In the genomic region with DNA sequence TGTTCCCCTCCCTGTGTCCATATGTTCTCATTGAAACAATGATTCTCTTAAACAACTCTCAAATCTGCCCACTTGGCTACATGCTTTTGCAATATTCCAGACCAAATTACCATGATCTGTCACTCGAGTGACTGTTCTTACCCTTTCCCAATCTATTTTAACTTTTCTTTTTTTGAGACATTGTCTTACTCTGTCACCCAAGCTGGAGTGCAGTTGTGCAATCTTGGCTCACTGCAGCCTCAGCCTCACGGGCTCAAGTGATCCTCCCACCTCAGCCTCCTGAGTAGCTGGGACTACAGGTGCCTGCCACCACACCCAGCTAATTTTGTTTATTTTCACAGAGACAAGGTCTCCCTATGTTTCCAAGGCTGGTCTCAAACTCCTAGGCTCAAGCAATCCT, we compare ENCODE assay signal across 20 cellular contexts. TPM values are rescaled to one million over a fixed set of nuclear protein-coding genes. Genes with fewer than 3 reads are reported as not detected.
DNase-seq lines count a peak whose midpoint lies in the region; ATAC-seq, FAIRE-seq and TF ChIP-seq lines count a peak whose summit lies in the region.
"Had no signal": no experiment of that assay in that cellular context is flagged by ENCODE, and none has a peak within 500 bp of the region (broad histone marks: within the 10 kb centered on the region; RNA-seq: fewer than 3 reads in every experiment).

No MANE protein-coding gene starts in this region.

- no peak overlapping the region for H3K9ac ChIP-seq in HepG2 (ENCODE audit: insufficient read depth, low read depth, low read length)
- H3K9ac ChIP-seq: KMS-11 had no signal

- no peak for ATAC-seq in HepG2
- ATAC-seq in right lobe of liver = no peak
- ATAC-seq in left lung = no peak

- H3K4me2 ChIP-seq in HepG2 (ENCODE audit: low read depth, low read length) = no peak overlapping the region
- H3K4me2 ChIP-seq: KMS-11 had no signal

- H3K27me3 ChIP-seq in HepG2 (ENCODE audit: control insufficient read depth in 1 of 2, insufficient read depth in 2 of 2, low read length in 2 of 2) (no peaks in the 10 kb centered on the region), right lobe of liver (no peaks in the 10 kb centered on the region), left lung (no peaks in the 10 kb centered on the region)
- H3K27me3 ChIP-seq: BE2C had no signal

- intact Hi-C loops in HepG2 (cut with micrococcal nuclease; ENCODE audit: unreplicated experiment) (no loop called here), right lobe of liver (cut with DNase I) (no loop called here), left lung (cut with DNase I) (no loop called here)

- H3K79me2 ChIP-seq in HepG2 (ENCODE audit: insufficient read depth, low read length) = no peaks in the 10 kb centered on the region

- H3K36me3 ChIP-seq in HepG2 (replicated peaks in 1 of 2; ENCODE audit: control insufficient read depth in 1 of 2, insufficient read depth in 2 of 2, low read length in 2 of 2) = peaks cover 14 to 38% of the 10 kb centered on the region in 2 experiments
- H3K36me3 ChIP-seq in right lobe of liver = no peaks in the 10 kb centered on the region
- H3K36me3 ChIP-seq in left lung = peaks cover 0 to 64% of the 10 kb centered on the region in 2 donors
- H3K36me3 ChIP-seq: HAP-1 had no signal

- no peak for TF ChIP-seq EP300 in HepG2 (IDR thresholded peaks at IDR 0.05; ENCODE audit: low read depth in 2 of 2, low read length in 2 of 2)
- TF ChIP-seq EP300 in HepG2 (CRISPR knock-in tag; IDR thresholded peaks at IDR 0.05; ENCODE audit: borderline replicate concordance) = no peak

- POLR2A ChIA-PET in HepG2 (lab: Yijun Ruan, JAX) = no interaction called here

- BruUV-seq in HepG2 (replicated peaks; lab: Mats Ljungman, UMichigan) = no TSS peak

- no peaks in the 10 kb centered on the region for H3K4me1 ChIP-seq in HepG2 (ENCODE audit: insufficient read depth, low read length)
- H3K4me1 ChIP-seq in right lobe of liver = peaks cover 0 to 16% (median 0%) of the 10 kb centered on the region in 4 donors
- H3K4me1 ChIP-seq in left lung = peaks cover 0 to 6% of the 10 kb centered on the region in 2 donors
- H3K4me1 ChIP-seq: Caco-2, HAP-1 had no signal

- TF ChIP-seq CTCF in HepG2 (CRISPR knock-in tag; IDR thresholded peaks at IDR 0.05) (no peak), right lobe of liver (IDR thresholded peaks at IDR 0.05) (no peak), left lung (IDR thresholded peaks at IDR 0.05) (no peak), GM20000 (IDR thresholded peaks at IDR 0.05; ENCODE audit: extremely low read depth, missing control alignments) (no peak)

- in situ Hi-C loops in HepG2 (cut with HindIII; ENCODE audit: extremely low pct_ligation_motif_present, low pct_unique_long_range_greater_than_20kb) = no loop called here

- CTCF ChIA-PET in HepG2 (lab: Yijun Ruan, JAX; ENCODE audit: low intra/inter-chr PET ratio, low total read pairs) = no interaction called here

- 97% methylated on average over 2 of the region's 2 CpGs for WGBS in HepG2 (ENCODE audit: low lambda C conversion rate)
- WGBS in right lobe of liver (ENCODE audit: insufficient coverage, low coverage, low lambda C conversion rate, missing lambda C conversion rate) = 82% methylated on average over 1 of the region's 2 CpGs

- DNase-seq in HepG2 (ENCODE audit: low spot score) (no peak), right lobe of liver (no peak), MV-4-11 (lab: John Stamatoyannopoulos, UW) (peak; percentile 22), fibroblast of gingiva (ENCODE audit: low read depth) (peak; percentile 12), left lung (no peak), H54 (ENCODE audit: insufficient read length, low spot score) (no peak), GM20000 (ENCODE audit: low spot score) (no peak)
- DNase-seq: ACHN; BE2C; Caco-2; CD4-positive, alpha-beta T cell; GOT3 had no signal

- H3K9me3 ChIP-seq in HepG2 (ENCODE audit: low read length) (no peaks in the 10 kb centered on the region), right lobe of liver (no peaks in the 10 kb centered on the region), left lung (no peaks in the 10 kb centered on the region)
- H3K9me3 ChIP-seq: BE2C, Caco-2, HAP-1 had no signal

- no peak overlapping the region for H3K27ac ChIP-seq in HepG2 (ENCODE audit: extremely low read length, insufficient read depth, low read length)
- no peak overlapping the region for H3K27ac ChIP-seq in right lobe of liver
- H3K27ac ChIP-seq in angular gyrus (ENCODE audit: low read depth, low read length) = peak overlapping the region; percentile 16
- H3K27ac ChIP-seq in left lung = no peak overlapping the region
- H3K27ac ChIP-seq: KMS-11 had no signal

- H3K4me3 ChIP-seq in HepG2 (replicated peaks in 1 of 3; ENCODE audit: insufficient read depth in 1 of 3, low read depth in 2 of 3, low read length in 3 of 3) = no peak overlapping the region
- no peak overlapping the region for H3K4me3 ChIP-seq in right lobe of liver
- H3K4me3 ChIP-seq in left lung = no peak overlapping the region
- H3K4me3 ChIP-seq: HAP-1 had no signal

- no peaks in the 10 kb centered on the region for H4K20me1 ChIP-seq in HepG2 (ENCODE audit: insufficient read depth, low read length)

- no peak for TF ChIP-seq RAD21 in HepG2 (CRISPR knock-in tag; IDR thresholded peaks at IDR 0.05)

- H2AFZ ChIP-seq in HepG2 (ENCODE audit: low read length) = no peak overlapping the region

- TF ChIP-seq POLR2A in HepG2 (IDR thresholded peaks at IDR 0.05; ENCODE audit: insufficient read depth in 1 of 2, low read depth in 2 of 2, low read length in 2 of 2) (no peak), right lobe of liver (IDR thresholded peaks at IDR 0.05) (no peak), H54 (IDR thresholded peaks at IDR 0.05; ENCODE audit: low read depth, low read length) (no peak)

- FAIRE-seq in HepG2 (lab: Jason Lieb, UNC) (no peak), H54 (lab: Jason Lieb, UNC) (no peak)
- FAIRE-seq: A204.1, D721Med, G401.6, GM12891, GM18507 had no signal

TF ChIP-seq in HepG2, 621 proteins besides CTCF, POLR2A, EP300 and RAD21 (continues in another document):
- no peak for TF ChIP-seq MZF1 (CRISPR knock-in tag; IDR thresholded peaks at IDR 0.05; ENCODE audit: borderline replicate concordance)
- TF ChIP-seq, protein P1, sequence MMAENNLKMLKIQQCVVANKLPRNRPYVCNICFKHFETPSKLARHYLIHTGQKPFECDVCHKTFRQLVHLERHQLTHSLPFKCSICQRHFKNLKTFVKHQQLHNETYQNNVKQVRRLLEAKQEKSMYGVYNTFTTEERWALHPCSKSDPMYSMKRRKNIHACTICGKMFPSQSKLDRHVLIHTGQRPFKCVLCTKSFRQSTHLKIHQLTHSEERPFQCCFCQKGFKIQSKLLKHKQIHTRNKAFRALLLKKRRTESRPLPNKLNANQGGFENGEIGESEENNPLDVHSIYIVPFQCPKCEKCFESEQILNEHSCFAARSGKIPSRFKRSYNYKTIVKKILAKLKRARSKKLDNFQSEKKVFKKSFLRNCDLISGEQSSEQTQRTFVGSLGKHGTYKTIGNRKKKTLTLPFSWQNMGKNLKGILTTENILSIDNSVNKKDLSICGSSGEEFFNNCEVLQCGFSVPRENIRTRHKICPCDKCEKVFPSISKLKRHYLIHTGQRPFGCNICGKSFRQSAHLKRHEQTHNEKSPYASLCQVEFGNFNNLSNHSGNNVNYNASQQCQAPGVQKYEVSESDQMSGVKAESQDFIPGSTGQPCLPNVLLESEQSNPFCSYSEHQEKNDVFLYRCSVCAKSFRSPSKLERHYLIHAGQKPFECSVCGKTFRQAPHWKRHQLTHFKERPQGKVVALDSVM (CRISPR knock-in tag; IDR thresholded peaks at IDR 0.05) = peak; percentile 81; the same call in 1 of the 2 replicates

RNA-seq across cellular contexts. Expression of a gene that starts 58.8 kb away (rescaled TPM):
- total RNA-seq in HepG2 (2016; rRNA removed; fragmentation: Illumina TruSeq; extraction: Trizol) = 0.22 TPM in 1 of 2 replicates, not detected in the other
- 0.20 TPM in 1 of 2 replicates, not detected in the other for total RNA-seq in HepG2 (2016; cell fraction: cytosol; rRNA removed; fragmentation: Illumina TruSeq; extraction: Trizol; ENCODE audit: low read depth)
- total RNA-seq in HepG2 (2016; cell fraction: insoluble cytoplasmic fraction; rRNA removed; fragmentation: Illumina TruSeq; extraction: Trizol) = 0.28 TPM in 1 of 2 replicates, not detected in the other
- total RNA-seq in HepG2 (2016; cell fraction: membrane; rRNA removed; fragmentation: Illumina TruSeq; extraction: Trizol) = 0.09 and 0.10 TPM in 2 replicates
- 0.19 and 0.99 TPM in 2 replicates for total RNA-seq in HepG2 (2016; cell fraction: nucleus; rRNA removed; fragmentation: Illumina TruSeq; extraction: Trizol)
- 0.42 and 0.72 TPM in 2 replicates for polyA plus RNA-seq in HepG2 (2011; rRNA removed)
- polyA plus RNA-seq in HepG2 (2011; cell fraction: cytosol; rRNA removed) = 0.20 and 0.26 TPM in 2 replicates
- 3.1 and 3.2 TPM in 2 replicates for polyA plus RNA-seq in HepG2 (2011; cell fraction: nucleus; rRNA removed)
- polyA plus RNA-seq in HepG2 (2012) = 0.30 and 0.51 TPM in 2 replicates
- not detected in 2 replicates for polyA plus RNA-seq in HepG2 (2016; cell fraction: cytosol; fragmentation: Illumina TruSeq; extraction: Trizol; ENCODE audit: low read depth)
- polyA plus RNA-seq in HepG2 (2016; cell fraction: insoluble cytoplasmic fraction; fragmentation: Illumina TruSeq; extraction: Trizol; ENCODE audit: low read depth) = 0.17 TPM in 1 of 2 replicates, not detected in the other
- not detected in 2 replicates for polyA plus RNA-seq in HepG2 (2016; cell fraction: membrane; fragmentation: Illumina TruSeq; extraction: Trizol; ENCODE audit: low read depth)
- polyA plus RNA-seq in HepG2 (2016; cell fraction: nucleus; fragmentation: Illumina TruSeq; extraction: Trizol; ENCODE audit: insufficient read depth, low read depth) = 0.26 and 1.1 TPM in 2 replicates
- polyA minus RNA-seq in HepG2 (2011; rRNA and poly(A)+ RNA removed; ENCODE audit: low replicate concordance) = 1.6 and 3.1 TPM in 2 replicates
- polyA minus RNA-seq in HepG2 (2011; cell fraction: cytosol; rRNA and poly(A)+ RNA removed) = 0.35 TPM in 1 of 2 replicates, not detected in the other
- 0.90 and 1.4 TPM in 2 replicates for polyA minus RNA-seq in HepG2 (2011; cell fraction: nucleus; rRNA and poly(A)+ RNA removed)
- 1 to 10 TPM in 1 of 6 experiments, under 1 TPM in 3, not detected in 2; 0.11 to 1.1 (median 0.79) TPM for total RNA-seq in right lobe of liver
- total RNA-seq in left lung = 1 to 10 TPM; 1.8 to 2.6 TPM

Comparison
In these comparisons a context has a peak if more than half of its experiments do, and no peak if none do; other contexts are left out.
1. DNase-seq: peak in MV-4-11 (single experiment) and fibroblast of gingiva (single experiment); none in HepG2 (single experiment), right lobe of liver (0 of 3), left lung (0 of 2), H54 (single experiment) and GM20000 (single experiment).